ENCODE assay signal across 8 cellular contexts in the genomic region with DNA sequence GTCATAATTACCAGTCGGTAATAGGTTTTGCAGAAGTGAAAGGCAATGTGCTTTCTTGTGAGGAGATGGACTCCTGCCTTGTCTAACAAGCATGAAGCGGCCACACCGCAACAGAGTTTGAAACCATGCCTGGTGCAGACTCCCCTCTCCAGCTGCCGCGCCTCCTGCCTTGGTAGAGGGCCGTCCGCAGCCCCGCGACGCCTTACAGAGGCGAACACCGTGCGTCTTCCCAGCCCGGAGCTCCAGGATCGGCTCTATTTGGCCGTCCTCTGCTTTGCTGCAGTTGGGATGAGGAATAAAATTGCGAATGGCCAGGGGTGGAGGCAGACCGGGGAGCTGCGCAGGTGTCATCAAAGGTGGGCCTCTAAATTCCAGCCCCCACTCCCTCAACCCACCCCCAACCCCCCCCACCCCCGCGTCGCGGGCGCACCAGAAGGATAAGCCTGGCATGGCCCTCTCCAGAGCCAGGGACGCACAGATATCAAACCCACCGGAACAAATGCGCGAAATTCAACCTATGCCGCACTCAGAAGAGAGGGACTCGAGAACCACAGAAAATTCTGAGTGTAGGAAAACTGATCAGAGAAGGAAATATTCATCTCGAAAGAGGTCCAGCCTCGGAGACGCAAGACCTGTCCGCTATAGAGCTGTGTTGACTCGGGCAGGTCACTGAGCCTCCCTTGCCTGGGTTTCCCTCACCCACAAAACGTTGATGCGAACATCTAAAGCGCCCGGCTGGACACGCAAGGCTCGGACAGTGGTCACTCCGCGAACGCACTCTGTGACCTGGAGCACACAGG. TPM values are rescaled to one million over a fixed set of nuclear protein-coding genes. Genes with fewer than 3 reads are reported as not detected.
A peak's percentile ranks its signal among the peaks of the same experiment; 100 is the strongest.
DNase-seq lines count a peak whose midpoint lies in the region; ATAC-seq, FAIRE-seq and TF ChIP-seq lines count a peak whose summit lies in the region.

No MANE protein-coding gene starts in this region.

- peaks cover 60% of the 10 kb centered on the region for H3K4me1 Mint-ChIP-seq in activated naive CD4-positive, alpha-beta T cell treated with anti-CD3 and anti-CD28 coated beads for 36 hours (ENCODE audit: low read depth)

- no peaks in the 10 kb centered on the region for H3K79me2 ChIP-seq in hepatocyte

- ATAC-seq in HG02943 (IDR thresholded peaks at IDR 0.05; ENCODE audit: low read depth, unreplicated experiment), result peak; percentile 51
- ATAC-seq in gastroesophageal sphincter, result no peak

- H3K36me3 Mint-ChIP-seq in activated naive CD4-positive, alpha-beta T cell treated with anti-CD3 and anti-CD28 coated beads for 36 hours (ENCODE audit: low read depth), result peaks cover 15% of the 10 kb centered on the region

- CTCF ChIA-PET in activated naive CD4-positive, alpha-beta T cell treated with anti-CD3 and anti-CD28 coated beads for 36 hours (lab: Charles Lee), result interaction anchor here (0.7 to 8.0 kb wide), 14 partner anchors 10 to 363 kb away, joined by 3 to 75 read pairs (median 4); a partner anchor contains a TSS

- no peak for FAIRE-seq in small intestine (lab: Jason Lieb, UNC)

- H3K4me1 ChIP-seq in hepatocyte (ENCODE audit: insufficient read depth) (peaks cover 14% of the 10 kb centered on the region), small intestine (ENCODE audit: control insufficient read depth in 2 of 2, insufficient read depth in 1 of 2, low read depth in 1 of 2, low read length in 1 of 2) (no peaks in the 10 kb centered on the region), gastroesophageal sphincter (peaks cover 0 to 35% (median 21%) of the 10 kb centered on the region in 3 donors)

- TF ChIP-seq POLR2A in gastroesophageal sphincter (IDR thresholded peaks at IDR 0.05), result no peak

- H3K36me3 ChIP-seq in hepatocyte (replicated peaks; ENCODE audit: insufficient read depth, low read depth) (no peaks in the 10 kb centered on the region), small intestine (ENCODE audit: control insufficient read depth in 2 of 2, insufficient read depth in 2 of 2, low read length in 2 of 2) (no peaks in the 10 kb centered on the region), gastroesophageal sphincter (no peaks in the 10 kb centered on the region)

- no peak for TF ChIP-seq EP300 in gastroesophageal sphincter (IDR thresholded peaks at IDR 0.05)

- WGBS in hepatocyte (ENCODE audit: low lambda C conversion rate, missing lambda C conversion rate), result 8% methylated on average over 44 of the region's 44 CpGs
- WGBS in small intestine, 3 donors, result 2 to 6% (median 5%) methylated on average over 44 of the region's 44 CpGs
- WGBS in gastroesophageal sphincter (ENCODE audit: low coverage in 1 of 2), 2 donors, result 6 to 18% methylated on average over 15 to 19 of the region's 44 CpGs

- H3K4me3 ChIP-seq in hepatocyte (peak overlapping the region; percentile 73), small intestine (ENCODE audit: low read depth in 1 of 2, low read length in 2 of 2) (peak overlapping the region; percentile 20 to 61), gastroesophageal sphincter (peak overlapping the region in 1 of 2 donors; percentile 56)

- peak overlapping the region; percentile 88 for H2AFZ ChIP-seq in hepatocyte

- H3K27me3 Mint-ChIP-seq in activated naive CD4-positive, alpha-beta T cell treated with anti-CD3 and anti-CD28 coated beads for 36 hours (ENCODE audit: low read depth), result no peaks in the 10 kb centered on the region

- H3K27me3 ChIP-seq in hepatocyte (peaks cover 54% of the 10 kb centered on the region), small intestine (ENCODE audit: control insufficient read depth in 2 of 2, insufficient read depth in 2 of 2, low read length in 2 of 2) (no peaks in the 10 kb centered on the region), gastroesophageal sphincter (peaks cover 53% of the 10 kb centered on the region)

- no peaks in the 10 kb centered on the region for H3K9me3 ChIP-seq in hepatocyte (ENCODE audit: low read depth)
- H3K9me3 ChIP-seq in small intestine (ENCODE audit: control insufficient read depth, low read depth), result no peaks in the 10 kb centered on the region
- no peaks in the 10 kb centered on the region for H3K9me3 ChIP-seq in gastroesophageal sphincter

- H3K4me2 ChIP-seq in hepatocyte, result peak overlapping the region; percentile 96

- peak overlapping the region; percentile 92 for H3K27ac Mint-ChIP-seq in activated naive CD4-positive, alpha-beta T cell treated with anti-CD3 and anti-CD28 coated beads for 36 hours

- no peaks in the 10 kb centered on the region for H4K20me1 ChIP-seq in hepatocyte (ENCODE audit: insufficient read depth, poor library complexity, severe bottlenecking)

- intact Hi-C loops in activated naive CD4-positive, alpha-beta T cell treated with anti-CD3 and anti-CD28 coated beads for 36 hours (cut with micrococcal nuclease), result loop anchor here (2.0 to 5.0 kb wide), 3 partner anchors 47 to 247 kb away; no protein-coding TSS in a partner anchor

- DNase-seq in activated naive CD4-positive, alpha-beta T cell treated with anti-CD3 and anti-CD28 coated beads for 36 hours, result peak; percentile 53
- DNase-seq in activated naive CD4-positive, alpha-beta T cell treated with Interleukin-2 at 50 U/mL for 16 hours, result no peak
- DNase-seq in activated CD4-positive, alpha-beta T cell treated with anti-CD3 and anti-CD28 coated beads for 48 hours, result peak; percentile 59
- DNase-seq in hepatocyte (ENCODE audit: low spot score) (peak; percentile 19), small intestine (peak; percentile 30), T1000 (lab: John Stamatoyannopoulos, UW) (no peak)

- no peaks in the 10 kb centered on the region for H3K9me2 ChIP-seq in hepatocyte (replicated peaks; ENCODE audit: insufficient read depth)

- TF ChIP-seq CTCF in hepatocyte (IDR thresholded peaks at IDR 0.05; ENCODE audit: poor library complexity), result no peak
- TF ChIP-seq CTCF in gastroesophageal sphincter (IDR thresholded peaks at IDR 0.05), result no peak

- peak overlapping the region; percentile 93 for H3K4me3 Mint-ChIP-seq in activated naive CD4-positive, alpha-beta T cell treated with anti-CD3 and anti-CD28 coated beads for 36 hours

- no peak overlapping the region for H3K27ac ChIP-seq in hepatocyte
- no peak overlapping the region for H3K27ac ChIP-seq in small intestine (ENCODE audit: low read depth in 1 of 2, low read length in 1 of 2)
- H3K27ac ChIP-seq in gastroesophageal sphincter, result no peak overlapping the region

- H3K9me3 Mint-ChIP-seq in activated naive CD4-positive, alpha-beta T cell treated with anti-CD3 and anti-CD28 coated beads for 36 hours, result no peaks in the 10 kb centered on the region

RNA-seq across cellular contexts. Expression of a gene that starts 1.1 kb away (rescaled TPM):
- total RNA-seq in activated naive CD4-positive, alpha-beta T cell treated with anti-CD3 and anti-CD28 coated beads for 36 hours, result 10 to 100 TPM; 40.4 to 41.7 TPM
- total RNA-seq in hepatocyte (2.2 and 4.1 TPM in 2 replicates), gastroesophageal sphincter (1 to 10 TPM in 2 of 4 donors, under 1 TPM in 2; 0.47 to 2.7 (median 1.4) TPM)
- polyA plus RNA-seq in hepatocyte (1.6 and 2.9 TPM in 2 replicates), small intestine (10 to 100 TPM in 1 of 3 donors, 1 to 10 TPM in 2; 2.0 to 25.6 (median 2.7) TPM)

RNA-seq across cellular contexts. Expression of a gene that starts 25.7 kb away (rescaled TPM):
- total RNA-seq in activated naive CD4-positive, alpha-beta T cell treated with anti-CD3 and anti-CD28 coated beads for 36 hours, result 1,000 to 10,000 TPM; 1,772 to 1,864 TPM
- 2,904 and 3,356 TPM in 2 replicates for total RNA-seq in hepatocyte
- polyA plus RNA-seq in hepatocyte, result 2,879 and 3,340 TPM in 2 replicates
- 1,000 to 10,000 TPM; 2,319 to 3,566 (median 2,983) TPM for polyA plus RNA-seq in small intestine
- total RNA-seq in gastroesophageal sphincter, result 1,000 to 10,000 TPM in 3 of 4 donors, 100 to 1,000 TPM in 1; 797 to 2,612 (median 1,708) TPM

Comparison
In these comparisons a context has a peak if more than half of its experiments do, and no peak if none do; other contexts are left out.
1. DNase-seq: peak in activated naive CD4-positive, alpha-beta T cell treated with anti-CD3 and anti-CD28 coated beads for 36 hours (single experiment), activated CD4-positive, alpha-beta T cell treated with anti-CD3 and anti-CD28 coated beads for 48 hours (single experiment), hepatocyte (single experiment) and small intestine (single experiment); none in activated naive CD4-positive, alpha-beta T cell treated with Interleukin-2 at 50 U/mL for 16 hours (single experiment) and T1000 (single experiment).